In the genomic region with DNA sequence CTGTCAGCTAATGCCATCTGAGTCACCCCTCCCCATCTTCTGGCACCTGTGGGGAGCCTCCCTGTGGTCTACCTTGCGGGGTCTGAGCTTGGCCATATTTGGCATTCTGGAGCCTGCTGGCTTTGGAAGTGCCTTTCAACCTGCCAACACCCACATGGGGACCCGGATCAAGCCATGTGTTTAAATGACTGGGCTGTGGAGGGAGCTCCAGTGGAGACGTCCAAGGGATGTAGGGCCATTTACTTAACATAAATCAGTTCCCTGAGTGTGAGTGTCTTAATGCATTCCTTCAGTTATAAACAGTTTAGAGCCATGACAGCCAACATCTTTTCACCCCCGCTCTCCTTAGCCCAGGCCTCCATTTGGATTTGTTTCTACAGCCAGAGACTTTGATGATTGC, we compare ENCODE assay signal across 22 cellular contexts. TPM values are rescaled to one million over a fixed set of nuclear protein-coding genes. Genes with fewer than 3 reads are reported as not detected.
DNase-seq lines count a peak whose midpoint lies in the region; ATAC-seq and TF ChIP-seq lines count a peak whose summit lies in the region.
"Had no signal": no experiment of that assay in that cellular context is flagged by ENCODE, and none has a peak within 500 bp of the region (broad histone marks: within the 10 kb centered on the region; RNA-seq: fewer than 3 reads in every experiment).

No MANE protein-coding gene starts in this region.

- TF ChIP-seq POLR2A in stomach (IDR thresholded peaks at IDR 0.05), result no peak
- TF ChIP-seq POLR2A in spleen (IDR thresholded peaks at IDR 0.05), result no peak

- H3K4me3 ChIP-seq in AG04450 (ENCODE audit: low read depth, low read length), result no peak overlapping the region
- no peak overlapping the region for H3K4me3 ChIP-seq in ascending aorta
- no peak overlapping the region for H3K4me3 ChIP-seq in stomach
- H3K4me3 ChIP-seq in spleen, result no peak overlapping the region
- H3K4me3 ChIP-seq: adrenal gland, pancreas had no signal

- peak; percentile 9 for TF ChIP-seq EP300 in stomach (IDR thresholded peaks at IDR 0.05)

- ATAC-seq in GM19452 (IDR thresholded peaks at IDR 0.05; ENCODE audit: unreplicated experiment), result no peak
- ATAC-seq: left lobe of liver, pancreas had no signal

- intact Hi-C loops in ascending aorta (cut with DNase I), result loop anchor here (2.0 kb wide), 1 partner anchor 16 kb away; no protein-coding TSS in a partner anchor
- intact Hi-C loops in stomach (cut with DNase I; ENCODE audit: low total_unique reads), result no loop called here
- intact Hi-C loops in spleen (cut with DNase I; ENCODE audit: low total_unique reads), result no loop called here

- 57 to 78% (median 67%) methylated on average over 4 of the region's 4 CpGs for WGBS in stomach, 5 donors
- 68 to 95% (median 90%) methylated on average over 4 of the region's 4 CpGs for WGBS in spleen, 5 donors

- CTCF ChIA-PET in AG04450 (lab: Charles Lee), result interaction anchor here (0.7 to 1.4 kb wide), 2 partner anchors 9 to 209 kb away, joined by 3 to 6 read pairs; no protein-coding TSS in a partner anchor

- no peak for TF ChIP-seq CTCF in AG04450 (IDR thresholded peaks at IDR 0.05; ENCODE audit: low read depth, low read length)
- TF ChIP-seq CTCF in ascending aorta (IDR thresholded peaks at IDR 0.05), result no peak
- no peak for TF ChIP-seq CTCF in stomach (IDR thresholded peaks at IDR 0.05)
- TF ChIP-seq CTCF in spleen (IDR thresholded peaks at IDR 0.05 in 8 of 11, conservative IDR thresholded peaks at IDR 0.05 in 3 of 11), result no peak

- H3K36me3 ChIP-seq in ascending aorta (no peaks in the 10 kb centered on the region), stomach (peaks cover 0 to 3% (median 0%) of the 10 kb centered on the region in 4 donors), spleen (no peaks in the 10 kb centered on the region)
- H3K36me3 ChIP-seq: adrenal gland, pancreas had no signal

- peaks cover 4 to 41% of the 10 kb centered on the region in 2 donors for H3K4me1 ChIP-seq in ascending aorta
- peaks cover 0 to 36% (median 2%) of the 10 kb centered on the region in 4 donors for H3K4me1 ChIP-seq in stomach
- H3K4me1 ChIP-seq in spleen, result no peaks in the 10 kb centered on the region
- H3K4me1 ChIP-seq: adrenal gland, Caco-2, pancreas had no signal

- peaks cover 10% of the 10 kb centered on the region for H3K9me3 ChIP-seq in AG04450 (ENCODE audit: control insufficient read depth, insufficient read depth, low read length)
- peaks cover 5 to 10% of the 10 kb centered on the region in 2 donors for H3K9me3 ChIP-seq in ascending aorta
- H3K9me3 ChIP-seq in stomach, result peaks cover 0 to 19% (median 10%) of the 10 kb centered on the region in 4 donors
- peaks cover 0 to 26% (median 18%) of the 10 kb centered on the region in 8 donors for H3K9me3 ChIP-seq in spleen
- H3K9me3 ChIP-seq: pancreas had no signal

- H3K27ac ChIP-seq in AG04450 (ENCODE audit: low read depth, low read length) (peak overlapping the region; percentile 80), ascending aorta (peak overlapping the region; percentile 91 to 94), layer of hippocampus (ENCODE audit: low read depth, low read length) (peak overlapping the region; percentile 15), stomach (peak overlapping the region in 4 of 5 donors; percentile 57 to 85 (median 72)), spleen (no peak overlapping the region)
- H3K27ac ChIP-seq: pancreas had no signal

- DNase-seq in AG04450 (ENCODE audit: low read depth, low spot score) (no peak), ascending aorta (ENCODE audit: low spot score in 2 of 2) (no peak), stomach (no peak), spleen (no peak), cortex of kidney (lab: John Stamatoyannopoulos, UW) (no peak), NCI-H2107 treated with DMSO at 0.1 percent for 48 hours (lab: John Stamatoyannopoulos, UW; ENCODE audit: unreplicated experiment) (no peak)
- DNase-seq: activated naive CD4-positive, alpha-beta T cell treated with Interleukin-2 at 50 U/mL for 16 hours; activated T-cell treated with anti-CD3 and anti-CD28 coated beads, Interleukin-2, amount 50 U/mL, for 48 hours; adrenal gland; Caco-2; H9; midbrain; NCI-H1092 treated with DMSO at 0.1 percent for 48 hours; NCI-H187 treated with DMSO at 0.1 percent for 48 hours; nephron progenitor cell; pancreas; stimulated activated CD8-positive, alpha-beta memory T cell treated with anti-CD3 and anti-CD28 coated beads, Interleukin-4, amount 100 ng/mL, for 48 hours; T-helper 1 cell had no signal

- H3K27me3 ChIP-seq in AG04450 (ENCODE audit: control insufficient read depth, insufficient read depth, low read length) (no peaks in the 10 kb centered on the region), ascending aorta (no peaks in the 10 kb centered on the region), layer of hippocampus (ENCODE audit: control insufficient read depth, insufficient read depth, low read length) (no peaks in the 10 kb centered on the region), stomach (no peaks in the 10 kb centered on the region), spleen (replicated peaks in 1 of 7) (no peaks in the 10 kb centered on the region)
- H3K27me3 ChIP-seq: adrenal gland had no signal

- POLR2A ChIA-PET in AG04450 (lab: Yijun Ruan, JAX), result no interaction called here

RNA-seq across cellular contexts. Expression of gene CACNA1C, which starts 22.0 kb away (rescaled TPM):
- polyA plus RNA-seq in AG04450 (2011; rRNA removed) (5.9 and 6.3 TPM in 2 replicates), stomach (1 to 10 TPM in 1 of 3 donors, under 1 TPM in 2; 0.31 to 2.8 (median 0.93) TPM), spleen (1 to 10 TPM in 2 of 3 donors, under 1 TPM in 1; 0.67 to 3.7 (median 1.5) TPM)
- polyA minus RNA-seq in AG04450 (2011; rRNA and poly(A)+ RNA removed), result 24.1 and 27.9 TPM in 2 replicates
- total RNA-seq in ascending aorta (102 TPM), stomach (10 to 100 TPM in 3 of 5 donors, 1 to 10 TPM in 2; 6.7 to 55.8 (median 23.7) TPM), spleen (10 to 100 TPM; 13.5 to 27.6 (median 23.5) TPM)
- total RNA-seq: Caco-2, endothelial cell of umbilical vein had no signal
- polyA plus RNA-seq: endothelial cell of umbilical vein had no signal

Comparison
In these comparisons a context has a peak if more than half of its experiments do, and no peak if none do; other contexts are left out.
1. H3K27ac ChIP-seq: peak in AG04450 (single experiment), ascending aorta (2 of 2), layer of hippocampus (single experiment) and stomach (4 of 5); none in spleen (0 of 8).